14 cellular contexts compared by ENCODE assay signal in the genomic region with DNA sequence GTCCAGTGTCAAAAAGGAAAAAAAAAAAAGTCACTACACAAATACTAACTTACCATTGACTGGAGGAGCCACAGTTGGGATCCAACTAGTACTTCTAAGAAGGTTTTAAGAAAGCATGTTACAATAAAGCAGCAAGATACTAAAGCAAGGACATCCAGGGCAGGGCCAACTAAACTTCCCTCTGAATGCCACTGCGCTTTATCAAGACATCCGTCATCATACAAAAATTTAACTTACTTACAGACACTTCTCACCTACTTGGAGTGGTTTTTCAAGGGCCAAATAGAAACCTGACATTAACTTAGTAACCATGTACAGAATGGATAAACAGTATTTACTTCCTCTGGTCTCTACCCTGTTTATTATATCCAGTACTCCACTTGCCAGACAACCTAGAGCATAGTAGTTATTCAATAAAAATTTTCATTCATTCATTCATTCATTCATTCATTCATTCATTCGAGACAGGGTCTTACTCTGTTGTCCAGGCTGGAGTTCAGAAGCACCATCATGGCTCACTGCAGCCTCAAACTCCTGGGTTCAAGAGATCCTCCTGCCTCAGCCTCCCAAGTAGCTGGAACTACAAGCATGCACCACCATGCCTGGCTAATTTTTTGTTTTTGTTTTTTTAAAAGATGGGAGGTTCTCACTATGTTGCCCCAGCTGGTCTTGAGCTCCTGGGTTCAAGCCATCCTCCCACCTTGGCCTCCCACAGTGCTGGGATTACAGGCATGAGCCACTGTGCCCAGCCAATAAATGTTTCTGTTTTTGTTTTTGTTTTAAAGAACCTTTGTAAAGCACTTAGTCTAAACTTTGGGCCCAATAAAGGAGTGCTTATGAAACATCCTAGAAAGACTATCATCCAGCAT. TPM values are rescaled to one million over a fixed set of nuclear protein-coding genes. Genes with fewer than 3 reads are reported as not detected.
DNase-seq lines count a peak whose midpoint lies in the region; ATAC-seq and TF ChIP-seq lines count a peak whose summit lies in the region.
"Had no signal": no experiment of that assay in that cellular context is flagged by ENCODE, and none has a peak within 500 bp of the region (broad histone marks: within the 10 kb centered on the region; RNA-seq: fewer than 3 reads in every experiment).

No MANE protein-coding gene starts in this region.

- ATAC-seq in left lung = peak; percentile 64
- no peak for ATAC-seq in HG03139 (IDR thresholded peaks at IDR 0.05; ENCODE audit: unreplicated experiment)

- H3K9me3 ChIP-seq in left lung (no peaks in the 10 kb centered on the region), transverse colon (no peaks in the 10 kb centered on the region)
- H3K9me3 ChIP-seq: ovary had no signal

- H3K4me3 ChIP-seq in brain microvascular endothelial cell (ENCODE audit: low read depth, low read length) = no peak overlapping the region
- H3K4me3 ChIP-seq in left lung = no peak overlapping the region
- no peak overlapping the region for H3K4me3 ChIP-seq in transverse colon
- H3K4me3 ChIP-seq: ovary had no signal

- peaks cover 38 to 89% of the 10 kb centered on the region in 2 donors for H3K4me1 ChIP-seq in left lung
- H3K4me1 ChIP-seq in transverse colon = peaks cover 17 to 91% (median 53%) of the 10 kb centered on the region in 4 donors

- in situ Hi-C loops in brain microvascular endothelial cell (cut with HindIII; ENCODE audit: low pct_ligation_motif_present, low sequenced_read_pairs) = no loop called here
- in situ Hi-C loops in transverse colon (cut with MboI; ENCODE audit: low pct_ligation_motif_present in 1 of 4, low pct_unique_long_range_greater_than_20kb in 1 of 4, low sequenced_read_pairs in 3 of 4) = no loop called here

- no peak for TF ChIP-seq EP300 in transverse colon (IDR thresholded peaks at IDR 0.05; ENCODE audit: low read depth)

- H3K27ac ChIP-seq in brain microvascular endothelial cell (peak overlapping the region; percentile 91), left lung (peak overlapping the region; percentile 69 to 82), transverse colon (peak overlapping the region; percentile 36 to 62 (median 45))

- intact Hi-C loops in left lung (cut with DNase I) (no loop called here), transverse colon (cut with DNase I; ENCODE audit: low total_unique reads) (no loop called here)

- no peak for TF ChIP-seq POLR2A in transverse colon (IDR thresholded peaks at IDR 0.05)

- TF ChIP-seq CTCF in brain microvascular endothelial cell (IDR thresholded peaks at IDR 0.05; ENCODE audit: low read depth, low read length, missing control alignments) = no peak
- TF ChIP-seq CTCF in left lung (IDR thresholded peaks at IDR 0.05) = no peak
- no peak for TF ChIP-seq CTCF in transverse colon (IDR thresholded peaks at IDR 0.05)

- DNase-seq in NCI-H226 = peak; percentile 11
- DNase-seq in brain microvascular endothelial cell = peak; percentile 47
- no peak for DNase-seq in left lung
- no peak for DNase-seq in transverse colon
- no peak for DNase-seq in activated gamma-delta T cell (lab: John Stamatoyannopoulos, UW)
- no peak for DNase-seq in activated naive CD4-positive, alpha-beta T cell treated with Interleukin-2 at 50 U/mL for 16 hours
- DNase-seq: activated naive CD4-positive, alpha-beta T cell treated with anti-CD3 and anti-CD28 coated beads, Interleukin-2, amount 10 ng/mL, durations not matched to agents 7 days and 5 days; DND-41; endodermal cell; HCEC 1CT; immature natural killer cell; ovary; stimulated activated naive CD4-positive, alpha-beta T cell had no signal

- 86 to 93% methylated on average over 3 of the region's 3 CpGs for WGBS in transverse colon (ENCODE audit: low coverage in 1 of 2), 2 donors

- H3K36me3 ChIP-seq in brain microvascular endothelial cell (replicated peaks) (peaks cover under 1% of the 10 kb centered on the region), left lung (peaks cover 0 to 4% of the 10 kb centered on the region in 2 donors), transverse colon (no peaks in the 10 kb centered on the region)
- H3K36me3 ChIP-seq: ovary had no signal

- H3K27me3 ChIP-seq in brain microvascular endothelial cell (replicated peaks) (no peaks in the 10 kb centered on the region), left lung (no peaks in the 10 kb centered on the region), transverse colon (no peaks in the 10 kb centered on the region)
- H3K27me3 ChIP-seq: ovary had no signal

RNA-seq across cellular contexts. Expression of gene SMURF1, which starts 19.0 kb away (rescaled TPM):
- total RNA-seq in left lung (10 to 100 TPM; 31.5 to 43.4 TPM), transverse colon (10 to 100 TPM; 25.3 to 47.5 (median 36.5) TPM)

Comparison
In these comparisons a context has a peak if more than half of its experiments do, and no peak if none do; other contexts are left out.
1. DNase-seq: peak in NCI-H226 (single experiment) and brain microvascular endothelial cell (single experiment); none in left lung (0 of 2), transverse colon (single experiment), activated gamma-delta T cell (single experiment) and activated naive CD4-positive, alpha-beta T cell treated with Interleukin-2 at 50 U/mL for 16 hours (single experiment).
2. Peak in every context shown above with its lines, with median percentiles within 50 percentile points of each other: H3K27ac ChIP-seq.